Comparison of ENCODE assay signal across 29 cellular contexts in the genomic region with DNA sequence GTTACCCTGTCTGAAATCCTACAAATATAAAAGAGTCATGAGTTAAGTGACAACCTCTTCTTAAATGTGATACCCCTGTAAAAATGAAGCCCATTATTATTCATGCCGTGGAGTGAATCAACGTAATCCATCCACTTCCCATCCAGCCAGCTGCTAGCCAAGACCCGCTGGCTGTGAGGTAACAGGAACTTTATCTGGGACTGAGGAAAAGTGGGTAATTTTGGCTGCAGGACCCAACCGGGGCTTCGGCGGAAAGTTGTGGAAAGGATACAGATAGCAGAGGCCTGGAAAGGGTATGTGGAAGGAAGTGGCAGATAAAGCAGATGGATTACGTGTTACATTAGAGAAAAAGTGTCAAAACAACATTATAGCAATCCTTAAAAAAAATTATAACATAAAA. TPM values are rescaled to one million over a fixed set of nuclear protein-coding genes. Genes with fewer than 3 reads are reported as not detected.
DNase-seq lines count a peak whose midpoint lies in the region; ATAC-seq and TF ChIP-seq lines count a peak whose summit lies in the region.
"Had no signal": no experiment of that assay in that cellular context is flagged by ENCODE, and none has a peak within 500 bp of the region (broad histone marks: within the 10 kb centered on the region; RNA-seq: fewer than 3 reads in every experiment).

No MANE protein-coding gene starts in this region.

- CTCF ChIA-PET in WTC11 (lab: Charles Lee) = interaction anchor here (3.8 kb wide), 1 partner anchor 39 kb away, joined by 13 read pairs; no protein-coding TSS in a partner anchor

- H3K4me1 ChIP-seq in heart right ventricle (peaks cover 0 to 20% (median 6%) of the 10 kb centered on the region in 9 donors), left ventricle myocardium inferior (no peaks in the 10 kb centered on the region), esophagus muscularis mucosa (peaks cover 0 to 14% (median 1%) of the 10 kb centered on the region in 4 donors)
- H3K4me1 ChIP-seq: A549, colonic mucosa had no signal

- TF ChIP-seq POLR2A in esophagus muscularis mucosa (IDR thresholded peaks at IDR 0.05; ENCODE audit: low read depth) = no peak

- H3K27me3 Mint-ChIP-seq in WTC11 (ENCODE audit: low read depth) (no peaks in the 10 kb centered on the region), progenitor cell of endocrine pancreas (no peaks in the 10 kb centered on the region)
- H3K27me3 Mint-ChIP-seq: activated CD4-positive, alpha-beta T cell treated with anti-CD3 and anti-CD28 coated beads, Interleukin-2, amount 10 ng/mL, durations not matched to agents 24 days and 14 days; activated naive CD8-positive, alpha-beta T cell treated with anti-CD3 and anti-CD28 coated beads, Interleukin-2, amount 10 ng/mL, durations not matched to agents 7 days and 5 days; brain; memory B cell; naive thymus-derived CD4-positive, alpha-beta T cell; stimulated activated memory B cell treated with anti-CD40 and anti-IgM and Interleukin-4, amounts not matched to agents 10 μg/mL and 1 μg/mL and 100 μg/mL, for 72 hours had no signal

- H3K27ac Mint-ChIP-seq in WTC11 (peak overlapping the region; percentile 77; the same call in 1 of the 2 replicates), progenitor cell of endocrine pancreas (peak overlapping the region; percentile 65)
- H3K27ac Mint-ChIP-seq: activated CD4-positive, alpha-beta T cell treated with anti-CD3 and anti-CD28 coated beads, Interleukin-2, amount 10 ng/mL, durations not matched to agents 24 days and 14 days; activated naive CD8-positive, alpha-beta T cell treated with anti-CD3 and anti-CD28 coated beads, Interleukin-2, amount 10 ng/mL, durations not matched to agents 7 days and 5 days; memory B cell; stimulated activated memory B cell treated with anti-CD40 and anti-IgM and Interleukin-4, amounts not matched to agents 10 μg/mL and 1 μg/mL and 100 μg/mL, for 72 hours had no signal

- H3K4me3 ChIP-seq in heart right ventricle (no peak overlapping the region), left ventricle myocardium inferior (no peak overlapping the region), fibroblast of the aortic adventitia (ENCODE audit: low read depth, low read length) (no peak overlapping the region), esophagus muscularis mucosa (no peak overlapping the region)
- H3K4me3 ChIP-seq: A549, colonic mucosa, GM12878, pancreas had no signal

- TF ChIP-seq EP300 in esophagus muscularis mucosa (IDR thresholded peaks at IDR 0.05) = no peak

- TF ChIP-seq CTCF in heart right ventricle (IDR thresholded peaks at IDR 0.05) (no peak), left ventricle myocardium inferior (IDR thresholded peaks at IDR 0.05; ENCODE audit: borderline replicate concordance) (no peak), WTC11 (IDR thresholded peaks at IDR 0.05) (no peak), fibroblast of the aortic adventitia (IDR thresholded peaks at IDR 0.05; ENCODE audit: insufficient read depth, low read length) (no peak), progenitor cell of endocrine pancreas (IDR thresholded peaks at IDR 0.05; ENCODE audit: unreplicated experiment) (no peak), esophagus muscularis mucosa (IDR thresholded peaks at IDR 0.05) (no peak)

- no peaks in the 10 kb centered on the region for H3K27me3 ChIP-seq in heart right ventricle
- no peaks in the 10 kb centered on the region for H3K27me3 ChIP-seq in left ventricle myocardium inferior (ENCODE audit: low read depth)
- no peaks in the 10 kb centered on the region for H3K27me3 ChIP-seq in esophagus muscularis mucosa
- H3K27me3 ChIP-seq: BE2C, colonic mucosa, pancreas had no signal

- H3K36me3 ChIP-seq in heart right ventricle (peaks cover 0 to 33% (median 3%) of the 10 kb centered on the region in 9 donors), left ventricle myocardium inferior (no peaks in the 10 kb centered on the region), esophagus muscularis mucosa (peaks cover 7 to 38% (median 15%) of the 10 kb centered on the region in 4 donors)
- H3K36me3 ChIP-seq: colonic mucosa, pancreas had no signal

- H3K4me3 Mint-ChIP-seq in WTC11 (no peak overlapping the region), progenitor cell of endocrine pancreas (ENCODE audit: low read depth) (no peak overlapping the region)
- H3K4me3 Mint-ChIP-seq: activated CD4-positive, alpha-beta T cell treated with anti-CD3 and anti-CD28 coated beads, Interleukin-2, amount 10 ng/mL, durations not matched to agents 24 days and 14 days; activated naive CD8-positive, alpha-beta T cell treated with anti-CD3 and anti-CD28 coated beads, Interleukin-2, amount 10 ng/mL, durations not matched to agents 7 days and 5 days; brain; memory B cell; naive thymus-derived CD4-positive, alpha-beta T cell; stimulated activated memory B cell treated with anti-CD40 and anti-IgM and Interleukin-4, amounts not matched to agents 10 μg/mL and 1 μg/mL and 100 μg/mL, for 72 hours had no signal

- H3K9me3 Mint-ChIP-seq in WTC11 (no peaks in the 10 kb centered on the region), progenitor cell of endocrine pancreas (ENCODE audit: low read depth) (no peaks in the 10 kb centered on the region)
- H3K9me3 Mint-ChIP-seq: activated CD4-positive, alpha-beta T cell treated with anti-CD3 and anti-CD28 coated beads, Interleukin-2, amount 10 ng/mL, durations not matched to agents 24 days and 14 days; activated naive CD8-positive, alpha-beta T cell treated with anti-CD3 and anti-CD28 coated beads, Interleukin-2, amount 10 ng/mL, durations not matched to agents 7 days and 5 days; brain; memory B cell; naive thymus-derived CD4-positive, alpha-beta T cell; stimulated activated memory B cell treated with anti-CD40 and anti-IgM and Interleukin-4, amounts not matched to agents 10 μg/mL and 1 μg/mL and 100 μg/mL, for 72 hours had no signal

- intact Hi-C loops in heart right ventricle (cut with DNase I) = no loop called here
- intact Hi-C loops in left ventricle myocardium inferior (cut with micrococcal nuclease) = no loop called here
- intact Hi-C loops in head of caudate nucleus (cut with DNase I) = no loop called here
- intact Hi-C loops in esophagus muscularis mucosa (cut with DNase I) = no loop called here

- H3K9me3 ChIP-seq in heart right ventricle (no peaks in the 10 kb centered on the region), left ventricle myocardium inferior (replicated peaks) (no peaks in the 10 kb centered on the region), esophagus muscularis mucosa (no peaks in the 10 kb centered on the region)
- H3K9me3 ChIP-seq: A549, BE2C, colonic mucosa, pancreas had no signal

- peaks cover 41% of the 10 kb centered on the region for H3K36me3 Mint-ChIP-seq in WTC11
- peaks cover 13% of the 10 kb centered on the region for H3K36me3 Mint-ChIP-seq in progenitor cell of endocrine pancreas (ENCODE audit: insufficient read depth)

- 31 to 33% methylated on average over 7 of the region's 7 CpGs for WGBS in heart right ventricle, 2 donors
- WGBS in esophagus muscularis mucosa = 52% methylated on average over 7 of the region's 7 CpGs

- ATAC-seq in heart right ventricle = peak in 6 of 8 donors; percentile 50 to 71 (median 53)
- ATAC-seq in WTC11 = no peak
- no peak for ATAC-seq in HG02623 (IDR thresholded peaks at IDR 0.05; ENCODE audit: unreplicated experiment)
- ATAC-seq: A549; GM12878; naive thymus-derived CD4-positive, alpha-beta T cell; stimulated activated memory B cell treated with anti-CD40 and anti-IgM and Interleukin-4, amounts not matched to agents 10 μg/mL and 1 μg/mL and 100 μg/mL, for 72 hours had no signal

- H3K4me1 Mint-ChIP-seq in WTC11 (peaks cover 41% of the 10 kb centered on the region), progenitor cell of endocrine pancreas (ENCODE audit: low read depth) (peaks cover 25% of the 10 kb centered on the region)

- POLR2A ChIA-PET in WTC11 (lab: Charles Lee) = no interaction called here

- peak overlapping the region in 5 of 10 donors; percentile 4 to 49 (median 15) for H3K27ac ChIP-seq in heart right ventricle
- no peak overlapping the region for H3K27ac ChIP-seq in left ventricle myocardium inferior (replicated peaks)
- H3K27ac ChIP-seq in esophagus muscularis mucosa (replicated peaks in 1 of 4) = no peak overlapping the region
- H3K27ac ChIP-seq: A549, colonic mucosa, KMS-11 had no signal

- DNase-seq in heart right ventricle (peak in 1 of 2 donors; percentile 36), left ventricle myocardium inferior (no peak), WTC11 (ENCODE audit: low spot score) (no peak), fibroblast of the aortic adventitia (ENCODE audit: low read depth) (peak; percentile 66), progenitor cell of endocrine pancreas (ENCODE audit: low spot score, unreplicated experiment) (no peak), head of caudate nucleus (no peak), esophagus muscularis mucosa (ENCODE audit: extremely low spot score) (no peak)
- DNase-seq: activated CD4-positive, alpha-beta T cell treated with anti-CD3 and anti-CD28 coated beads, Interleukin-2, amount 10 ng/mL, durations not matched to agents 24 days and 14 days; activated CD8-positive, alpha-beta memory T cell treated with anti-CD3 and anti-CD28 coated beads, Interleukin-2, amount 50 U/mL, for 48 hours; activated effector memory CD4-positive, alpha-beta T cell treated with Interleukin-2 at 50 U/mL for 16 hours; activated naive CD8-positive, alpha-beta T cell treated with anti-CD3 and anti-CD28 coated beads, Interleukin-2, amount 10 ng/mL, durations not matched to agents 7 days and 5 days; BE2C; colonic mucosa; DND-41; foreskin fibroblast; islet precursor cell; MV-4-11; naive thymus-derived CD4-positive, alpha-beta T cell; NCI-H1694; NCI-H226; NCI-H774; pancreas had no signal

TF ChIP-seq in WTC11, 78 proteins besides CTCF, POLR2A, EP300 and RAD21 (continues in another document):
- TF ChIP-seq SMAD3 (CRISPR knock-in tag; IDR thresholded peaks at IDR 0.05; ENCODE audit: borderline replicate concordance) = no peak
- TF ChIP-seq NFE2L1 (CRISPR knock-in tag; IDR thresholded peaks at IDR 0.05) = no peak
- TF ChIP-seq ATF1 (CRISPR knock-in tag; IDR thresholded peaks at IDR 0.05) = no peak
- TF ChIP-seq RORB (CRISPR knock-in tag; IDR thresholded peaks at IDR 0.05) = no peak
- TF ChIP-seq, protein P1, sequence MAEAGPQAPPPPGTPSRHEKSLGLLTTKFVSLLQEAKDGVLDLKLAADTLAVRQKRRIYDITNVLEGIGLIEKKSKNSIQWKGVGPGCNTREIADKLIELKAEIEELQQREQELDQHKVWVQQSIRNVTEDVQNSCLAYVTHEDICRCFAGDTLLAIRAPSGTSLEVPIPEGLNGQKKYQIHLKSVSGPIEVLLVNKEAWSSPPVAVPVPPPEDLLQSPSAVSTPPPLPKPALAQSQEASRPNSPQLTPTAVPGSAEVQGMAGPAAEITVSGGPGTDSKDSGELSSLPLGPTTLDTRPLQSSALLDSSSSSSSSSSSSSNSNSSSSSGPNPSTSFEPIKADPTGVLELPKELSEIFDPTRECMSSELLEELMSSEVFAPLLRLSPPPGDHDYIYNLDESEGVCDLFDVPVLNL (CRISPR knock-in tag; IDR thresholded peaks at IDR 0.05; ENCODE audit: borderline replicate concordance, low read depth) = no peak

RNA-seq across cellular contexts. Expression of a gene that starts 48.4 kb away (rescaled TPM):
- total RNA-seq in heart right ventricle (10 to 100 TPM; 11.4 to 29.2 (median 17.4) TPM), left ventricle myocardium inferior (10.3 TPM), WTC11 (2021) (67.0 to 84.5 TPM (median 68.9 TPM) in 3 replicates), fibroblast of the aortic adventitia (ENCODE audit: low replicate concordance) (3.8 and 33.1 TPM in 2 replicates), progenitor cell of endocrine pancreas (28.9 and 31.3 TPM in 2 replicates), esophagus muscularis mucosa (10 to 100 TPM; 15.0 to 28.8 (median 21.6) TPM)
- 10 to 100 TPM in 1 of 2 donors, 1 to 10 TPM in 1; 3.8 to 18.7 TPM for polyA plus RNA-seq in heart right ventricle

Comparison
In these comparisons a context has a peak if more than half of its experiments do, and no peak if none do; other contexts are left out.
1. ATAC-seq: peak in heart right ventricle (6 of 8); none in WTC11 (single experiment) and HG02623 (single experiment).